ENCODE assay signal across 4 cellular contexts in genomic region chr10:49700211-49700610, GRCh38. TPM values are rescaled to one million over a fixed set of nuclear protein-coding genes. Genes with fewer than 3 reads are reported as not detected.
"Had no signal": no experiment of that assay in that cellular context is flagged by ENCODE, and none has a peak within 500 bp of the region (broad histone marks: within the 10 kb centered on the region; RNA-seq: fewer than 3 reads in every experiment).

No MANE protein-coding gene starts in this region.

- H3K4me3 ChIP-seq: GM12878 had no signal

- ATAC-seq: GM12878 had no signal

- DNase-seq: GDM1, GF-D8 had no signal

RNA-seq across cellular contexts. Expression of gene C10orf53, which starts 20.8 kb away (rescaled TPM):
- total RNA-seq: G401, GM12878 had no signal
